Comparison of ENCODE assay signal across 11 cellular contexts in genomic region chr4:9812530-9813340, GRCh38. TPM values are rescaled to one million over a fixed set of nuclear protein-coding genes. Genes with fewer than 3 reads are reported as not detected.
DNase-seq lines count a peak whose midpoint lies in the region; ATAC-seq and TF ChIP-seq lines count a peak whose summit lies in the region.
"Had no signal": no experiment of that assay in that cellular context is flagged by ENCODE, and none has a peak within 500 bp of the region (broad histone marks: within the 10 kb centered on the region; RNA-seq: fewer than 3 reads in every experiment).

No MANE protein-coding gene starts in this region.

- no peak overlapping the region for H3K4me3 ChIP-seq in spleen

- peak overlapping the region in 1 of 5 donors; percentile 62 for H3K4me3 Mint-ChIP-seq in immature natural killer cell
- H3K4me3 Mint-ChIP-seq: dendritic cell treated with granulocyte-macrophage colony-stimulating factor and Interleukin-4, amounts not matched to agents 40 ng/mL and 50 ng/mL, for 4 days had no signal

- H3K27ac ChIP-seq in spleen, result no peak overlapping the region

- H3K9me3 Mint-ChIP-seq in immature natural killer cell, result peaks cover 0 to 5% (median 0%) of the 10 kb centered on the region in 6 donors
- H3K9me3 Mint-ChIP-seq: dendritic cell treated with granulocyte-macrophage colony-stimulating factor and Interleukin-4, amounts not matched to agents 40 ng/mL and 50 ng/mL, for 4 days had no signal

- peaks cover 2 to 11% (median 5%) of the 10 kb centered on the region in 3 donors for H3K27me3 Mint-ChIP-seq in immature natural killer cell (ENCODE audit: low read depth in 3 of 3)
- H3K27me3 Mint-ChIP-seq: dendritic cell treated with granulocyte-macrophage colony-stimulating factor and Interleukin-4, amounts not matched to agents 40 ng/mL and 50 ng/mL, for 4 days had no signal

- TF ChIP-seq POLR2A in spleen (IDR thresholded peaks at IDR 0.05), result no peak

- no peaks in the 10 kb centered on the region for H3K36me3 Mint-ChIP-seq in immature natural killer cell

- H3K27me3 ChIP-seq in spleen (replicated peaks in 1 of 7), result no peaks in the 10 kb centered on the region

- H3K36me3 ChIP-seq in spleen, result no peaks in the 10 kb centered on the region

- peak in 2 of 3 donors; percentile 2 to 12 for DNase-seq in immature natural killer cell
- no peak for DNase-seq in NCI-H1694 treated with DMSO at 0.1 percent for 48 hours (lab: John Stamatoyannopoulos, UW)
- no peak for DNase-seq in NCI-H69 (lab: John Stamatoyannopoulos, UW)
- no peak for DNase-seq in spleen
- no peak for DNase-seq in NCI-H446 treated with DMSO at 0.1 percent for 48 hours (lab: John Stamatoyannopoulos, UW)
- DNase-seq: islet precursor cell, NCI-H187 treated with DMSO at 0.1 percent for 48 hours had no signal

- no peaks in the 10 kb centered on the region for H3K4me1 ChIP-seq in spleen

- H3K27ac Mint-ChIP-seq in immature natural killer cell, result peak overlapping the region in 1 of 6 donors; percentile 25
- H3K27ac Mint-ChIP-seq: dendritic cell treated with granulocyte-macrophage colony-stimulating factor and Interleukin-4, amounts not matched to agents 40 ng/mL and 50 ng/mL, for 4 days had no signal

- peaks cover 12 to 13% of the 10 kb centered on the region in 2 donors for H3K4me1 Mint-ChIP-seq in immature natural killer cell

- ATAC-seq in GM18858 (IDR thresholded peaks at IDR 0.05; ENCODE audit: unreplicated experiment) (peak; percentile 78), GM21528 (IDR thresholded peaks at IDR 0.05; ENCODE audit: low FRiP score, unreplicated experiment) (peak; percentile 93), HG03457 (IDR thresholded peaks at IDR 0.05; ENCODE audit: unreplicated experiment) (peak; percentile 93)

- no peak for TF ChIP-seq CTCF in spleen (IDR thresholded peaks at IDR 0.05 in 8 of 11, conservative IDR thresholded peaks at IDR 0.05 in 3 of 11)

- intact Hi-C loops in spleen (cut with DNase I; ENCODE audit: low total_unique reads), result no loop called here

- H3K9me3 ChIP-seq in spleen, result no peaks in the 10 kb centered on the region

- 43 to 62% (median 46%) methylated on average over 4 of the region's 4 CpGs for WGBS in spleen, 5 donors

RNA-seq across cellular contexts. Expression of gene DRD5, which starts 31.3 kb away (rescaled TPM):
- polyA plus RNA-seq in immature natural killer cell (not detected), spleen (not detected)
- not detected for total RNA-seq in spleen

Comparison
In these comparisons a context has a peak if more than half of its experiments do, and no peak if none do; other contexts are left out.
1. DNase-seq: peak in immature natural killer cell (2 of 3); none in NCI-H1694 treated with DMSO at 0.1 percent for 48 hours (single experiment), NCI-H69 (single experiment), spleen (single experiment) and NCI-H446 treated with DMSO at 0.1 percent for 48 hours (single experiment).
2. Peak in every context shown above with its lines, with median percentiles within 50 percentile points of each other: ATAC-seq.